Comparison of ENCODE assay signal across 8 cellular contexts in genomic region chr22:23282089-23282501, GRCh38.
DNase-seq lines count a peak whose midpoint lies in the region; ATAC-seq, FAIRE-seq and TF ChIP-seq lines count a peak whose summit lies in the region.

No MANE protein-coding gene starts in this region.

- H3K9me3 ChIP-seq in body of pancreas, result no peaks in the 10 kb centered on the region
- H3K9me3 ChIP-seq in HepG2 (ENCODE audit: low read length), result no peaks in the 10 kb centered on the region
- H3K9me3 ChIP-seq in aorta (ENCODE audit: control insufficient read depth, low read length), result no peaks in the 10 kb centered on the region

- H3K36me3 Mint-ChIP-seq in natural killer cell, result no peaks in the 10 kb centered on the region
- H3K36me3 Mint-ChIP-seq in natural killer cell treated with Interleukin-12 subunit alpha and Interleukin-12 subunit beta and Interleukin-15 and Interleukin-18, amount 100 ng/mL, for 72 hours, result no peaks in the 10 kb centered on the region

- TF ChIP-seq RAD21 in HepG2 (CRISPR knock-in tag; IDR thresholded peaks at IDR 0.05), result no peak

- no peaks in the 10 kb centered on the region for H3K9me3 Mint-ChIP-seq in natural killer cell
- no peaks in the 10 kb centered on the region for H3K9me3 Mint-ChIP-seq in natural killer cell treated with Interleukin-12 subunit alpha and Interleukin-12 subunit beta and Interleukin-15 and Interleukin-18, amount 100 ng/mL, for 72 hours

- H3K4me1 ChIP-seq in body of pancreas (peaks cover 33% of the 10 kb centered on the region), HepG2 (ENCODE audit: insufficient read depth, low read length) (peaks cover 38% of the 10 kb centered on the region), aorta (ENCODE audit: control insufficient read depth in 1 of 2, insufficient read depth in 2 of 2, low read length in 2 of 2) (no peaks in the 10 kb centered on the region)

- H3K79me2 ChIP-seq in HepG2 (ENCODE audit: insufficient read depth, low read length), result no peaks in the 10 kb centered on the region

- in situ Hi-C loops in HepG2 (cut with HindIII; ENCODE audit: extremely low pct_ligation_motif_present, low pct_unique_long_range_greater_than_20kb), result loop anchor here (5.0 to 25.0 kb wide), 2 partner anchors 105 to 320 kb away; no protein-coding TSS in a partner anchor

- peaks cover 32 to 50% of the 10 kb centered on the region in 2 donors for H3K4me1 Mint-ChIP-seq in natural killer cell
- H3K4me1 Mint-ChIP-seq in natural killer cell treated with Interleukin-12 subunit alpha and Interleukin-12 subunit beta and Interleukin-15 and Interleukin-18, amount 100 ng/mL, for 72 hours (ENCODE audit: low read depth in 2 of 2), result peaks cover 30 to 33% of the 10 kb centered on the region in 2 donors

- TF ChIP-seq CTCF in natural killer cell (IDR thresholded peaks at IDR 0.05), result peak; percentile 64
- no peak for TF ChIP-seq CTCF in body of pancreas (IDR thresholded peaks at IDR 0.05)
- TF ChIP-seq CTCF in HepG2 (CRISPR knock-in tag; IDR thresholded peaks at IDR 0.05), result no peak

- no peaks in the 10 kb centered on the region for H3K27me3 Mint-ChIP-seq in natural killer cell (ENCODE audit: low read depth in 2 of 2)
- H3K27me3 Mint-ChIP-seq in natural killer cell treated with Interleukin-12 subunit alpha and Interleukin-12 subunit beta and Interleukin-15 and Interleukin-18, amount 100 ng/mL, for 72 hours, result no peaks in the 10 kb centered on the region

- POLR2A ChIA-PET in HepG2 (lab: Yijun Ruan, JAX), result interaction anchor here (1.0 to 1.1 kb wide), 4 partner anchors 8 to 126 kb away, joined by 3 to 18 read pairs (median 4); partner anchors contain the start of gene BCR

- no peaks in the 10 kb centered on the region for H3K36me3 ChIP-seq in body of pancreas (replicated peaks in 1 of 2; ENCODE audit: insufficient read depth in 1 of 2, low read depth in 2 of 2)
- H3K36me3 ChIP-seq in HepG2 (replicated peaks in 1 of 2; ENCODE audit: control insufficient read depth in 1 of 2, insufficient read depth in 2 of 2, low read length in 2 of 2), result peaks cover 10 to 81% of the 10 kb centered on the region in 2 experiments
- no peaks in the 10 kb centered on the region for H3K36me3 ChIP-seq in aorta (ENCODE audit: control insufficient read depth in 1 of 2, insufficient read depth in 2 of 2, low read length in 1 of 2)

- H3K27ac ChIP-seq in body of pancreas (peak overlapping the region in 3 of 4 donors; percentile 21 to 53 (median 29)), HepG2 (ENCODE audit: extremely low read length, insufficient read depth, low read length) (no peak overlapping the region), aorta (ENCODE audit: low read depth in 1 of 2, low read length in 2 of 2) (peak overlapping the region in 1 of 2 donors; percentile 84)

- H3K9ac ChIP-seq in HepG2 (ENCODE audit: insufficient read depth, low read depth, low read length), result no peak overlapping the region

- WGBS in body of pancreas, 2 donors, result 47 to 48% methylated on average over 15 to 16 of the region's 16 CpGs
- 77% methylated on average over 14 of the region's 16 CpGs for WGBS in HepG2 (ENCODE audit: low lambda C conversion rate)
- WGBS in aorta, 2 donors, result 4 to 5% methylated on average over 16 of the region's 16 CpGs

- CTCF ChIA-PET in HepG2 (lab: Yijun Ruan, JAX; ENCODE audit: low intra/inter-chr PET ratio, low total read pairs), result interaction anchor here (0.7 to 4.0 kb wide), 5 partner anchors 8 to 323 kb away, joined by 3 to 73 read pairs (median 5); partner anchors contain the start of gene BCR

- intact Hi-C loops in natural killer cell (cut with micrococcal nuclease), result loop anchor here (5.0 kb wide), 1 partner anchor 325 kb away; no protein-coding TSS in a partner anchor
- intact Hi-C loops in body of pancreas (cut with DNase I), result loop anchor here (5.0 kb wide), 1 partner anchor 105 kb away; no protein-coding TSS in a partner anchor
- intact Hi-C loops in HepG2 (cut with micrococcal nuclease; ENCODE audit: unreplicated experiment), result loop anchor here (5.0 kb wide), 1 partner anchor 35 kb away; no protein-coding TSS in a partner anchor
- intact Hi-C loops in aorta (cut with DNase I), result loop anchor here (1.0 to 10.0 kb wide), 2 partner anchors 104 to 243 kb away; no protein-coding TSS in a partner anchor

- peak overlapping the region; percentile 82 to 87 for H3K27ac Mint-ChIP-seq in natural killer cell
- no peak overlapping the region for H3K27ac Mint-ChIP-seq in natural killer cell treated with Interleukin-12 subunit alpha and Interleukin-12 subunit beta and Interleukin-15 and Interleukin-18, amount 100 ng/mL, for 72 hours

- H3K27me3 ChIP-seq in body of pancreas (no peaks in the 10 kb centered on the region), HepG2 (ENCODE audit: control insufficient read depth in 1 of 2, insufficient read depth in 2 of 2, low read length in 2 of 2) (no peaks in the 10 kb centered on the region), aorta (ENCODE audit: control insufficient read depth in 1 of 2, insufficient read depth in 2 of 2, low read length in 1 of 2) (no peaks in the 10 kb centered on the region)

- TF ChIP-seq EP300 in HepG2 (IDR thresholded peaks at IDR 0.05; ENCODE audit: low read depth in 2 of 2, low read length in 2 of 2) (no peak), HepG2 (CRISPR knock-in tag; IDR thresholded peaks at IDR 0.05; ENCODE audit: borderline replicate concordance) (no peak)

- DNase-seq in natural killer cell (no peak), body of pancreas (peak; percentile 50 to 89 (median 57)), HepG2 (ENCODE audit: low spot score) (no peak), aorta (peak; percentile 95 to 97), NCI-H128 (lab: John Stamatoyannopoulos, UW; ENCODE audit: unreplicated experiment) (no peak)
- DNase-seq in natural killer cell treated with Interleukin-12 subunit alpha and Interleukin-12 subunit beta and Interleukin-15 and Interleukin-18, amount 100 ng/mL, for 72 hours (ENCODE audit: low spot score), result no peak
- no peak for DNase-seq in stimulated activated CD4-positive, alpha-beta T cell treated with anti-CD3 and anti-CD28 coated beads, Interleukin-4, amount 100 ng/mL, for 1 hour
- no peak for DNase-seq in stimulated activated CD4-positive, alpha-beta T cell treated with anti-CD3 and anti-CD28 coated beads, Interleukin-2, amount 100 ng/mL, for 48 hours

- no peak for FAIRE-seq in HepG2 (lab: Jason Lieb, UNC)

- no peak for ATAC-seq in natural killer cell
- no peak for ATAC-seq in natural killer cell treated with Interleukin-12 subunit alpha and Interleukin-12 subunit beta and Interleukin-15 and Interleukin-18, amount 100 ng/mL, for 72 hours
- ATAC-seq in body of pancreas, result peak; percentile 20
- no peak for ATAC-seq in HepG2
- peak; percentile 89 for ATAC-seq in aorta (ENCODE audit: low FRiP score)

- TF ChIP-seq POLR2A in body of pancreas (IDR thresholded peaks at IDR 0.05) (no peak), HepG2 (IDR thresholded peaks at IDR 0.05; ENCODE audit: insufficient read depth in 1 of 2, low read depth in 2 of 2, low read length in 2 of 2) (no peak)

- H3K4me3 ChIP-seq in body of pancreas, result no peak overlapping the region
- H3K4me3 ChIP-seq in HepG2 (replicated peaks in 1 of 3; ENCODE audit: insufficient read depth in 1 of 3, low read depth in 2 of 3, low read length in 3 of 3), result no peak overlapping the region
- no peak overlapping the region for H3K4me3 ChIP-seq in aorta (ENCODE audit: low read length in 2 of 2)

- no TSS peak for BruUV-seq in HepG2 (replicated peaks; lab: Mats Ljungman, UMichigan)

- H3K4me2 ChIP-seq in HepG2 (ENCODE audit: low read depth, low read length), result no peak overlapping the region

- H3K4me3 Mint-ChIP-seq in natural killer cell, result no peak overlapping the region
- no peak overlapping the region for H3K4me3 Mint-ChIP-seq in natural killer cell treated with Interleukin-12 subunit alpha and Interleukin-12 subunit beta and Interleukin-15 and Interleukin-18, amount 100 ng/mL, for 72 hours

- no peaks in the 10 kb centered on the region for H4K20me1 ChIP-seq in HepG2 (ENCODE audit: insufficient read depth, low read length)

- H2AFZ ChIP-seq in HepG2 (ENCODE audit: low read length), result no peak overlapping the region

TF ChIP-seq in HepG2, 621 proteins besides CTCF, POLR2A, EP300 and RAD21 (continues in another document):
- no peak for TF ChIP-seq JUND (CRISPR knock-in tag; IDR thresholded peaks at IDR 0.05)
- TF ChIP-seq MXI1 (IDR thresholded peaks at IDR 0.05; ENCODE audit: borderline replicate concordance, low read depth, low read length), result no peak
- TF ChIP-seq NR2C2 (CRISPR knock-in tag; IDR thresholded peaks at IDR 0.05; ENCODE audit: borderline replicate concordance), result 0 out of 2 replicates have a peak, but pooled peaks have one; percentile 19
- no peak for TF ChIP-seq DMTF1 (CRISPR knock-in tag; IDR thresholded peaks at IDR 0.05)
- no peak for TF ChIP-seq TERF1 (CRISPR knock-in tag; IDR thresholded peaks at IDR 0.05)
- no peak for TF ChIP-seq NR1H2 (CRISPR knock-in tag; IDR thresholded peaks at IDR 0.05; ENCODE audit: borderline replicate concordance, low read depth)
- no peak for TF ChIP-seq HIVEP1 (CRISPR knock-in tag; IDR thresholded peaks at IDR 0.05)

Comparison
In these comparisons a context has a peak if more than half of its experiments do, and no peak if none do; other contexts are left out.
1. H3K27ac Mint-ChIP-seq: peak in natural killer cell (2 of 2); none in natural killer cell treated with Interleukin-12 subunit alpha and Interleukin-12 subunit beta and Interleukin-15 and Interleukin-18, amount 100 ng/mL, for 72 hours (0 of 2).
2. ATAC-seq: peak in body of pancreas (single experiment) and aorta (single experiment); none in natural killer cell (0 of 3), natural killer cell treated with Interleukin-12 subunit alpha and Interleukin-12 subunit beta and Interleukin-15 and Interleukin-18, amount 100 ng/mL, for 72 hours (0 of 2) and HepG2 (single experiment).
3. DNase-seq: peak in body of pancreas (4 of 4) and aorta (2 of 2); none in natural killer cell (single experiment), natural killer cell treated with Interleukin-12 subunit alpha and Interleukin-12 subunit beta and Interleukin-15 and Interleukin-18, amount 100 ng/mL, for 72 hours (single experiment), HepG2 (single experiment), stimulated activated CD4-positive, alpha-beta T cell treated with anti-CD3 and anti-CD28 coated beads, Interleukin-4, amount 100 ng/mL, for 1 hour (single experiment), stimulated activated CD4-positive, alpha-beta T cell treated with anti-CD3 and anti-CD28 coated beads, Interleukin-2, amount 100 ng/mL, for 48 hours (0 of 2) and NCI-H128 (single experiment).